In the genomic region with DNA sequence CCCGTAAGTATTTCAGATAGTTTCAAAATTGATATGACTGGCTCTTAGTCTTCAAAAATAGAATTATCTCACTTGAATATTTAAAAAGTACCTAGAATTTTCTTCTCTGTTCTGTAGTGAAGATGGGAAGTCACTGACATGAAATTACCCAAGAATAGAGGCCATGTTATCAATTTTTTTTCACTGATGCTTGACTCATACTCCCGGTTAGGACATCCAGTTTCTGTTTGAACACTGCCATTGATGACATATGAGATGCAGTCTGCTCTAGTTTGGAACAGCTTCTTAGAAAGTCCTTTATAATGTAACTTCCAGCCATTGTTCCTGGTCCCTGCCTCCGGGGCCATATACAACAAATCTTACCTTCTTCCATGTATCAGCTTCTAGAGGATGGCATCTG, we compare ENCODE assay signal across 9 cellular contexts. TPM values are rescaled to one million over a fixed set of nuclear protein-coding genes. Genes with fewer than 3 reads are reported as not detected.
A peak's percentile ranks its signal among the peaks of the same experiment; 100 is the strongest.
DNase-seq lines count a peak whose midpoint lies in the region; ATAC-seq, FAIRE-seq and TF ChIP-seq lines count a peak whose summit lies in the region.
"Had no signal": no experiment of that assay in that cellular context is flagged by ENCODE, and none has a peak within 500 bp of the region (broad histone marks: within the 10 kb centered on the region; RNA-seq: fewer than 3 reads in every experiment).

No MANE protein-coding gene starts in this region.

- no peak for TF ChIP-seq CTCF in GM06990 (IDR thresholded peaks at IDR 0.05; ENCODE audit: insufficient read depth, low read length, poor library complexity, severe bottlenecking)
- no peak for TF ChIP-seq CTCF in foreskin keratinocyte (conservative IDR thresholded peaks at IDR 0.05)

- no peak for FAIRE-seq in frontal cortex (lab: Jason Lieb, UNC)

- no peaks in the 10 kb centered on the region for H3K4me1 ChIP-seq in foreskin keratinocyte

- ATAC-seq in GM19452 (IDR thresholded peaks at IDR 0.05; ENCODE audit: unreplicated experiment) (peak; percentile 81), HG03521 (IDR thresholded peaks at IDR 0.05; ENCODE audit: unreplicated experiment) (peak; percentile 66), foreskin keratinocyte (peak; percentile 58)

- H3K36me3 ChIP-seq in GM06990 (ENCODE audit: control insufficient read depth, insufficient read depth, low read length), result no peaks in the 10 kb centered on the region

- DNase-seq in GM06990 (ENCODE audit: extremely low read depth, insufficient read length) (peak; percentile 28), foreskin keratinocyte (peak in 1 of 2 donors; percentile 64), NCI-H128 (lab: John Stamatoyannopoulos, UW; ENCODE audit: unreplicated experiment) (no peak), frontal cortex (ENCODE audit: low spot score in 2 of 2) (no peak), mucosa of gallbladder (ENCODE audit: low spot score) (no peak)
- DNase-seq in stimulated activated CD4-positive, alpha-beta T cell treated with anti-CD3 and anti-CD28 coated beads, Interleukin-4, amount 100 ng/mL, for 4 hours, result no peak
- DNase-seq: activated naive CD4-positive, alpha-beta T cell treated with anti-CD3 and anti-CD28 coated beads, Interleukin-2, amount 10 ng/mL, durations not matched to agents 7 days and 5 days had no signal

- H3K27ac ChIP-seq in foreskin keratinocyte, result peak overlapping the region; percentile 69

- H3K27me3 ChIP-seq in GM06990 (replicated peaks; ENCODE audit: control insufficient read depth, insufficient read depth, low read length), result no peaks in the 10 kb centered on the region
- H3K27me3 ChIP-seq in foreskin keratinocyte, result no peaks in the 10 kb centered on the region

- H3K4me3 ChIP-seq in GM06990 (replicated peaks; ENCODE audit: low read depth, low read length), result 0 out of 2 replicates have a peak overlapping the region, but pooled peaks have one; percentile 14

RNA-seq across cellular contexts. Expression of a gene that starts 26.0 kb away (rescaled TPM):
- 46.8 and 52.3 TPM in 2 replicates for total RNA-seq in foreskin keratinocyte
- polyA plus RNA-seq in foreskin keratinocyte, result 12.0 and 15.2 TPM in 2 replicates
- total RNA-seq in frontal cortex, result 9.4 TPM
- 90.0 TPM for total RNA-seq in mucosa of gallbladder
